7 cellular contexts compared by ENCODE assay signal in genomic region chr5:40410231-40410861, GRCh38.
DNase-seq lines count a peak whose midpoint lies in the region; ATAC-seq lines count a peak whose summit lies in the region.

No MANE protein-coding gene starts in this region.

- peak; percentile 83 for ATAC-seq in effector memory CD8-positive, alpha-beta T cell (replicated peaks)
- ATAC-seq in HG02852 (IDR thresholded peaks at IDR 0.05; ENCODE audit: unreplicated experiment) (no peak), HG03439 (IDR thresholded peaks at IDR 0.05; ENCODE audit: unreplicated experiment) (no peak)

- peak overlapping the region; percentile 96 to 99 for H3K27ac Mint-ChIP-seq in effector memory CD8-positive, alpha-beta T cell

- in situ Hi-C loops in KBM-7 (cut with MboI; ENCODE audit: low pct_unique_long_range_greater_than_20kb, low sequenced_read_pairs), result no loop called here

- H3K36me3 Mint-ChIP-seq in effector memory CD8-positive, alpha-beta T cell (ENCODE audit: insufficient read depth), result peaks cover 25% of the 10 kb centered on the region

- H3K9me3 Mint-ChIP-seq in effector memory CD8-positive, alpha-beta T cell, result peaks cover 0 to 8% of the 10 kb centered on the region in 2 donors

- H3K4me1 Mint-ChIP-seq in effector memory CD8-positive, alpha-beta T cell (ENCODE audit: low read depth in 2 of 2), result peaks cover 40 to 49% of the 10 kb centered on the region in 2 donors

- H3K4me3 Mint-ChIP-seq in effector memory CD8-positive, alpha-beta T cell, result peak overlapping the region; percentile 62 to 71

- peak; percentile 69 for DNase-seq in KBM-7
- peak; percentile 69 to 70 for DNase-seq in activated CD4-positive, alpha-beta T cell treated with anti-CD3 and anti-CD28 coated beads for 4 hours
- DNase-seq in effector memory CD8-positive, alpha-beta T cell, result peak; percentile 72 to 74 (median 72)
- peak; percentile 21 for DNase-seq in renal cortical epithelial cell (ENCODE audit: low read depth)
- DNase-seq in SHP77 treated with DMSO at 0.1 percent for 48 hours (lab: John Stamatoyannopoulos, UW), result no peak

- H3K27me3 Mint-ChIP-seq in effector memory CD8-positive, alpha-beta T cell, result no peaks in the 10 kb centered on the region
